8 cellular contexts compared by ENCODE assay signal in genomic region chr12:93571360-93571853, GRCh38. TPM values are rescaled to one million over a fixed set of nuclear protein-coding genes. Genes with fewer than 3 reads are reported as not detected.
A peak's percentile ranks its signal among the peaks of the same experiment; 100 is the strongest.
DNase-seq lines count a peak whose midpoint lies in the region; ATAC-seq, FAIRE-seq and TF ChIP-seq lines count a peak whose summit lies in the region.

No MANE protein-coding gene starts in this region.

- peak in 1 of 2 donors; percentile 47 for TF ChIP-seq CTCF in endothelial cell of umbilical vein (IDR thresholded peaks at IDR 0.05; ENCODE audit: extremely low read depth in 1 of 2, insufficient read depth in 1 of 2, low read depth in 1 of 2, low read length in 2 of 2)

- peak; percentile 62 for DNase-seq in GDM1 (lab: John Stamatoyannopoulos, UW)
- peak; percentile 26 for DNase-seq in NCI-H524 treated with DMSO at 0.1 percent for 48 hours (lab: John Stamatoyannopoulos, UW)
- peak; percentile 32 to 52 (median 50) for DNase-seq in activated CD8-positive, alpha-beta memory T cell treated with anti-CD3 and anti-CD28 coated beads for 48 hours (ENCODE audit: low read depth in 2 of 3, low spot score in 2 of 3)
- DNase-seq in endothelial cell of umbilical vein (ENCODE audit: low read depth, low spot score) = peak; percentile 59
- peak; percentile 64 for DNase-seq in mucosa of gallbladder (ENCODE audit: low spot score)
- DNase-seq in stimulated activated naive CD4-positive, alpha-beta T cell (lab: John Stamatoyannopoulos, UW) = peak; percentile 28 to 63 (median 56)
- DNase-seq in SKM-1 treated with dmso at 0.1 percent for 144 hours (lab: John Stamatoyannopoulos, UW; ENCODE audit: unreplicated experiment) = no peak

- TF ChIP-seq POLR2A in endothelial cell of umbilical vein (IDR thresholded peaks at IDR 0.05; ENCODE audit: low read depth, low read length) = no peak

- FAIRE-seq in endothelial cell of umbilical vein (lab: Jason Lieb, UNC) = no peak

- H3K36me3 ChIP-seq in endothelial cell of umbilical vein (ENCODE audit: control insufficient read depth in 2 of 2, extremely low read depth in 1 of 2, insufficient read depth in 2 of 2, low read length in 2 of 2) = no peaks in the 10 kb centered on the region

- POLR2A ChIA-PET in endothelial cell of umbilical vein (lab: Charles Lee) = no interaction called here

- dilution Hi-C loops in endothelial cell of umbilical vein (cut with MboI; ENCODE audit: extremely low pct_ligation_motif_present, low sequenced_read_pairs) = no loop called here

- BruUV-seq in endothelial cell of umbilical vein (replicated peaks; lab: Mats Ljungman, UMichigan) = no TSS peak

- no peak overlapping the region for H3K27ac ChIP-seq in endothelial cell of umbilical vein (ENCODE audit: insufficient read depth, low read depth, low read length)

- H2AFZ ChIP-seq in endothelial cell of umbilical vein (ENCODE audit: low read depth, low read length) = peak overlapping the region; percentile 91

- peak overlapping the region; percentile 84 for H3K4me2 ChIP-seq in endothelial cell of umbilical vein (ENCODE audit: insufficient read depth, low read length)

- no peaks in the 10 kb centered on the region for H3K9me1 ChIP-seq in endothelial cell of umbilical vein (replicated peaks; ENCODE audit: control insufficient read depth, extremely low read depth, insufficient read depth, low read length)

- CTCF ChIA-PET in endothelial cell of umbilical vein (lab: Charles Lee) = interaction anchor here (0.7 to 11.2 kb wide), 6 partner anchors 25 to 530 kb away, joined by 3 to 366 read pairs (median 20); no protein-coding TSS in a partner anchor

- peaks cover 24% of the 10 kb centered on the region for H3K4me1 ChIP-seq in endothelial cell of umbilical vein (ENCODE audit: control insufficient read depth, extremely low read depth, insufficient read depth, low read length)

- no peaks in the 10 kb centered on the region for H3K79me2 ChIP-seq in endothelial cell of umbilical vein (ENCODE audit: control insufficient read depth, insufficient read depth, low read length)

- ATAC-seq in HG02759 (IDR thresholded peaks at IDR 0.05; ENCODE audit: unreplicated experiment) = peak; percentile 15

- H4K20me1 ChIP-seq in endothelial cell of umbilical vein (replicated peaks; ENCODE audit: control insufficient read depth, extremely low read depth, insufficient read depth, low read length) = no peaks in the 10 kb centered on the region

- no peaks in the 10 kb centered on the region for H3K9me3 ChIP-seq in endothelial cell of umbilical vein (replicated peaks; ENCODE audit: control insufficient read depth, insufficient read depth, low read length)

- intact Hi-C loops in endothelial cell of umbilical vein (cut with micrococcal nuclease) = loop anchor here (1.0 to 5.0 kb wide), 5 partner anchors 20 to 266 kb away; no protein-coding TSS in a partner anchor

- peak overlapping the region; percentile 35 to 71 (median 68) for H3K4me3 ChIP-seq in endothelial cell of umbilical vein (replicated peaks in 1 of 3; ENCODE audit: insufficient read depth in 1 of 3, low read depth in 1 of 3, low read length in 3 of 3)

- peaks cover 34 to 38% of the 10 kb centered on the region in 2 experiments for H3K27me3 ChIP-seq in endothelial cell of umbilical vein (ENCODE audit: control insufficient read depth in 2 of 2, insufficient read depth in 2 of 2, low read length in 2 of 2)

- peak overlapping the region; percentile 50 for H3K9ac ChIP-seq in endothelial cell of umbilical vein (replicated peaks; ENCODE audit: extremely low read depth, insufficient read depth, low read length)

TF ChIP-seq in endothelial cell of umbilical vein, 7 proteins besides CTCF, POLR2A, EP300 and RAD21:
- TF ChIP-seq EZH2 (IDR thresholded peaks at IDR 0.05; ENCODE audit: borderline replicate concordance, low read depth, low read length, severe bottlenecking) = no peak
- no peak for TF ChIP-seq MYC (IDR thresholded peaks at IDR 0.05; ENCODE audit: low read depth, low read length)
- TF ChIP-seq MAX (IDR thresholded peaks at IDR 0.05; ENCODE audit: insufficient read depth, insufficient read length) = no peak
- no peak for TF ChIP-seq JUN (IDR thresholded peaks at IDR 0.05; ENCODE audit: borderline replicate concordance, insufficient read depth, insufficient read length, low read depth)
- TF ChIP-seq POLR2AphosphoS5 (IDR thresholded peaks at IDR 0.05; ENCODE audit: insufficient read depth, low read depth, low read length) = no peak
- no peak for TF ChIP-seq GATA2 (IDR thresholded peaks at IDR 0.05; ENCODE audit: insufficient read depth, insufficient read length, low read depth, low read length)
- no peak for TF ChIP-seq FOS (IDR thresholded peaks at IDR 0.05; ENCODE audit: borderline replicate concordance, insufficient read depth, low read length)

RNA-seq across cellular contexts. Expression of gene SOCS2, which starts 1.1 kb away (rescaled TPM):
- total RNA-seq in endothelial cell of umbilical vein (4.1 and 5.6 TPM in 2 replicates), mucosa of gallbladder (13.8 TPM)
- 2.4 and 3.5 TPM in 2 replicates for polyA plus RNA-seq in endothelial cell of umbilical vein
- 1.9 and 3.3 TPM in 2 replicates for polyA plus RNA-seq in endothelial cell of umbilical vein (2011; cell fraction: cytosol; rRNA removed)
- 4.7 and 5.5 TPM in 2 replicates for polyA plus RNA-seq in endothelial cell of umbilical vein (2011; cell fraction: nucleus; rRNA removed)
- 0.46 and 0.62 TPM in 2 replicates for polyA plus RNA-seq in endothelial cell of umbilical vein (2012)
- 3.4 and 4.2 TPM in 2 replicates for polyA minus RNA-seq in endothelial cell of umbilical vein
- 3.2 TPM for polyA minus RNA-seq in endothelial cell of umbilical vein (2011; cell fraction: cytosol; rRNA and poly(A)+ RNA removed)
- polyA minus RNA-seq in endothelial cell of umbilical vein (2011; cell fraction: nucleus; rRNA and poly(A)+ RNA removed) = 2.1 and 2.7 TPM in 2 replicates
